1 cellular context compared by ENCODE assay signal in the genomic region with DNA sequence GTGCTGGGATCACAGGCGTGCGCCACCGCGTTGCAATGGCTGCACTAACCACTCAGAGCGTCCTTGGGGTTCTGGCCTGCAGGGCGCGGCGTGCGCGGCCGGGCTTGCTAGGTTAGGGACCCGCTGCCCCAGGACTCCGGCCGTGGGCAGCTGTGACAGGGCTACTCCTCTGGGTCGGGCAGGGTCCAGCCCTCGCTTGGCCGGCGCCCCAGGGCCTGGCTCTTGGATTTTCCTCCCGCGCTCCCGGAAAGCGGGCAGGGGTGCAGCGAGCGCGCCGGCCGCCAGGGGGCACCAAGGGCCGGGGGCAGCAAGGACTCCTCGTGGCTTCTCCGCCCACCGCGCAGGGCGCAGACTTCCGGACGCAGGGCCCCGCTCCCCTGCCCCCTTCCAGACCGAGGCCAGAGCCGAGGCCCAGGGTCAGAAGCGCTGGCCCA.
TF ChIP-seq lines count a peak whose summit lies in the region.

No MANE protein-coding gene starts in this region.

TF ChIP-seq in HepG2, 621 proteins besides CTCF, POLR2A, EP300 and RAD21 (continued from another document and continues in another):
- TF ChIP-seq, protein P1, sequence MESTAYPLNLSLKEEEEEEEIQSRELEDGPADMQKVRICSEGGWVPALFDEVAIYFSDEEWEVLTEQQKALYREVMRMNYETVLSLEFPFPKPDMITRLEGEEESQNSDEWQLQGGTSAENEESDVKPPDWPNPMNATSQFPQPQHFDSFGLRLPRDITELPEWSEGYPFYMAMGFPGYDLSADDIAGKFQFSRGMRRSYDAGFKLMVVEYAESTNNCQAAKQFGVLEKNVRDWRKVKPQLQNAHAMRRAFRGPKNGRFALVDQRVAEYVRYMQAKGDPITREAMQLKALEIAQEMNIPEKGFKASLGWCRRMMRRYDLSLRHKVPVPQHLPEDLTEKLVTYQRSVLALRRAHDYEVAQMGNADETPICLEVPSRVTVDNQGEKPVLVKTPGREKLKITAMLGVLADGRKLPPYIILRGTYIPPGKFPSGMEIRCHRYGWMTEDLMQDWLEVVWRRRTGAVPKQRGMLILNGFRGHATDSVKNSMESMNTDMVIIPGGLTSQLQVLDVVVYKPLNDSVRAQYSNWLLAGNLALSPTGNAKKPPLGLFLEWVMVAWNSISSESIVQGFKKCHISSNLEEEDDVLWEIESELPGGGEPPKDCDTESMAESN (CRISPR knock-in tag; conservative IDR thresholded peaks at IDR 0.05) = 0 out of 2 replicates have a peak, but pooled peaks have one; percentile 5
- TF ChIP-seq, protein P2, sequence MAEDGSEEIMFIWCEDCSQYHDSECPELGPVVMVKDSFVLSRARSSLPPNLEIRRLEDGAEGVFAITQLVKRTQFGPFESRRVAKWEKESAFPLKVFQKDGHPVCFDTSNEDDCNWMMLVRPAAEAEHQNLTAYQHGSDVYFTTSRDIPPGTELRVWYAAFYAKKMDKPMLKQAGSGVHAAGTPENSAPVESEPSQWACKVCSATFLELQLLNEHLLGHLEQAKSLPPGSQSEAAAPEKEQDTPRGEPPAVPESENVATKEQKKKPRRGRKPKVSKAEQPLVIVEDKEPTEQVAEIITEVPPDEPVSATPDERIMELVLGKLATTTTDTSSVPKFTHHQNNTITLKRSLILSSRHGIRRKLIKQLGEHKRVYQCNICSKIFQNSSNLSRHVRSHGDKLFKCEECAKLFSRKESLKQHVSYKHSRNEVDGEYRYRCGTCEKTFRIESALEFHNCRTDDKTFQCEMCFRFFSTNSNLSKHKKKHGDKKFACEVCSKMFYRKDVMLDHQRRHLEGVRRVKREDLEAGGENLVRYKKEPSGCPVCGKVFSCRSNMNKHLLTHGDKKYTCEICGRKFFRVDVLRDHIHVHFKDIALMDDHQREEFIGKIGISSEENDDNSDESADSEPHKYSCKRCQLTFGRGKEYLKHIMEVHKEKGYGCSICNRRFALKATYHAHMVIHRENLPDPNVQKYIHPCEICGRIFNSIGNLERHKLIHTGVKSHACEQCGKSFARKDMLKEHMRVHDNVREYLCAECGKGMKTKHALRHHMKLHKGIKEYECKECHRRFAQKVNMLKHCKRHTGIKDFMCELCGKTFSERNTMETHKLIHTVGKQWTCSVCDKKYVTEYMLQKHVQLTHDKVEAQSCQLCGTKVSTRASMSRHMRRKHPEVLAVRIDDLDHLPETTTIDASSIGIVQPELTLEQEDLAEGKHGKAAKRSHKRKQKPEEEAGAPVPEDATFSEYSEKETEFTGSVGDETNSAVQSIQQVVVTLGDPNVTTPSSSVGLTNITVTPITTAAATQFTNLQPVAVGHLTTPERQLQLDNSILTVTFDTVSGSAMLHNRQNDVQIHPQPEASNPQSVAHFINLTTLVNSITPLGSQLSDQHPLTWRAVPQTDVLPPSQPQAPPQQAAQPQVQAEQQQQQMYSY (CRISPR knock-in tag; IDR thresholded peaks at IDR 0.05) = no peak; the same call in 1 of the 2 replicates
- TF ChIP-seq ZFP37 (CRISPR knock-in tag; IDR thresholded peaks at IDR 0.05; ENCODE audit: borderline replicate concordance) (no peak), NFE2L2 (IDR thresholded peaks at IDR 0.05; ENCODE audit: low read length) (no peak), IRF2 (CRISPR knock-in tag; IDR thresholded peaks at IDR 0.05) (no peak), SMARCC2 (IDR thresholded peaks at IDR 0.05) (no peak), ZBTB7A (CRISPR knock-in tag; IDR thresholded peaks at IDR 0.05) (no peak), ZNF430 (CRISPR knock-in tag; IDR thresholded peaks at IDR 0.05) (0 out of 2 replicates have a peak, but pooled peaks have one; percentile 47), SRSF1 (optimal IDR thresholded peaks at IDR 0.05; ENCODE audit: low read depth, low read length) (no peak), ETV6 (CRISPR knock-in tag; conservative IDR thresholded peaks at IDR 0.05) (no peak; the same call in 1 of the 2 replicates), ZNF530 (CRISPR knock-in tag; IDR thresholded peaks at IDR 0.05; ENCODE audit: low read depth) (no peak), FOSL1 (CRISPR knock-in tag; IDR thresholded peaks at IDR 0.05; ENCODE audit: borderline replicate concordance) (no peak), DR1 (CRISPR knock-in tag; IDR thresholded peaks at IDR 0.05) (no peak), HOXA3 (CRISPR knock-in tag; IDR thresholded peaks at IDR 0.05) (peak; percentile 93), MEF2D (CRISPR knock-in tag; IDR thresholded peaks at IDR 0.05) (no peak), NFRKB (IDR thresholded peaks at IDR 0.05) (no peak), ZNF337 (CRISPR knock-in tag; IDR thresholded peaks at IDR 0.05; ENCODE audit: borderline replicate concordance, low read depth) (no peak), SOX6 (IDR thresholded peaks at IDR 0.05) (no peak), SOX6 (CRISPR knock-in tag; IDR thresholded peaks at IDR 0.05) (no peak), U2AF2 (IDR thresholded peaks at IDR 0.05; ENCODE audit: low read depth, low read length) (no peak), ZNF607 (CRISPR knock-in tag; IDR thresholded peaks at IDR 0.05; ENCODE audit: borderline replicate concordance) (no peak; the same call in 1 of the 2 replicates), TOE1 (CRISPR knock-in tag; IDR thresholded peaks at IDR 0.05) (no peak), ZNF432 (CRISPR knock-in tag; IDR thresholded peaks at IDR 0.05; ENCODE audit: borderline replicate concordance) (no peak), ZNF761 (CRISPR knock-in tag; conservative IDR thresholded peaks at IDR 0.05) (0 out of 2 replicates have a peak, but pooled peaks have one; percentile 26), HCFC1 (IDR thresholded peaks at IDR 0.05; ENCODE audit: low read depth, low read length) (no peak), ZNF224 (CRISPR knock-in tag; IDR thresholded peaks at IDR 0.05) (no peak), CBFB (CRISPR knock-in tag; IDR thresholded peaks at IDR 0.05) (0 out of 2 replicates have a peak, but pooled peaks have one; percentile 20), ZZZ3 (CRISPR knock-in tag; IDR thresholded peaks at IDR 0.05; ENCODE audit: borderline replicate concordance) (no peak)
- TF ChIP-seq, protein P3, sequence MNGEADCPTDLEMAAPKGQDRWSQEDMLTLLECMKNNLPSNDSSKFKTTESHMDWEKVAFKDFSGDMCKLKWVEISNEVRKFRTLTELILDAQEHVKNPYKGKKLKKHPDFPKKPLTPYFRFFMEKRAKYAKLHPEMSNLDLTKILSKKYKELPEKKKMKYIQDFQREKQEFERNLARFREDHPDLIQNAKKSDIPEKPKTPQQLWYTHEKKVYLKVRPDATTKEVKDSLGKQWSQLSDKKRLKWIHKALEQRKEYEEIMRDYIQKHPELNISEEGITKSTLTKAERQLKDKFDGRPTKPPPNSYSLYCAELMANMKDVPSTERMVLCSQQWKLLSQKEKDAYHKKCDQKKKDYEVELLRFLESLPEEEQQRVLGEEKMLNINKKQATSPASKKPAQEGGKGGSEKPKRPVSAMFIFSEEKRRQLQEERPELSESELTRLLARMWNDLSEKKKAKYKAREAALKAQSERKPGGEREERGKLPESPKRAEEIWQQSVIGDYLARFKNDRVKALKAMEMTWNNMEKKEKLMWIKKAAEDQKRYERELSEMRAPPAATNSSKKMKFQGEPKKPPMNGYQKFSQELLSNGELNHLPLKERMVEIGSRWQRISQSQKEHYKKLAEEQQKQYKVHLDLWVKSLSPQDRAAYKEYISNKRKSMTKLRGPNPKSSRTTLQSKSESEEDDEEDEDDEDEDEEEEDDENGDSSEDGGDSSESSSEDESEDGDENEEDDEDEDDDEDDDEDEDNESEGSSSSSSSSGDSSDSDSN (CRISPR knock-in tag; IDR thresholded peaks at IDR 0.05) = 0 out of 2 replicates have a peak, but pooled peaks have one; percentile 24
- TF ChIP-seq, protein P4, sequence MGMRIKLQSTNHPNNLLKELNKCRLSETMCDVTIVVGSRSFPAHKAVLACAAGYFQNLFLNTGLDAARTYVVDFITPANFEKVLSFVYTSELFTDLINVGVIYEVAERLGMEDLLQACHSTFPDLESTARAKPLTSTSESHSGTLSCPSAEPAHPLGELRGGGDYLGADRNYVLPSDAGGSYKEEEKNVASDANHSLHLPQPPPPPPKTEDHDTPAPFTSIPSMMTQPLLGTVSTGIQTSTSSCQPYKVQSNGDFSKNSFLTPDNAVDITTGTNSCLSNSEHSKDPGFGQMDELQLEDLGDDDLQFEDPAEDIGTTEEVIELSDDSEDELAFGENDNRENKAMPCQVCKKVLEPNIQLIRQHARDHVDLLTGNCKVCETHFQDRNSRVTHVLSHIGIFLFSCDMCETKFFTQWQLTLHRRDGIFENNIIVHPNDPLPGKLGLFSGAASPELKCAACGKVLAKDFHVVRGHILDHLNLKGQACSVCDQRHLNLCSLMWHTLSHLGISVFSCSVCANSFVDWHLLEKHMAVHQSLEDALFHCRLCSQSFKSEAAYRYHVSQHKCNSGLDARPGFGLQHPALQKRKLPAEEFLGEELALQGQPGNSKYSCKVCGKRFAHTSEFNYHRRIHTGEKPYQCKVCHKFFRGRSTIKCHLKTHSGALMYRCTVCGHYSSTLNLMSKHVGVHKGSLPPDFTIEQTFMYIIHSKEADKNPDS (CRISPR knock-in tag; IDR thresholded peaks at IDR 0.05) = no peak
- TF ChIP-seq, protein P5, sequence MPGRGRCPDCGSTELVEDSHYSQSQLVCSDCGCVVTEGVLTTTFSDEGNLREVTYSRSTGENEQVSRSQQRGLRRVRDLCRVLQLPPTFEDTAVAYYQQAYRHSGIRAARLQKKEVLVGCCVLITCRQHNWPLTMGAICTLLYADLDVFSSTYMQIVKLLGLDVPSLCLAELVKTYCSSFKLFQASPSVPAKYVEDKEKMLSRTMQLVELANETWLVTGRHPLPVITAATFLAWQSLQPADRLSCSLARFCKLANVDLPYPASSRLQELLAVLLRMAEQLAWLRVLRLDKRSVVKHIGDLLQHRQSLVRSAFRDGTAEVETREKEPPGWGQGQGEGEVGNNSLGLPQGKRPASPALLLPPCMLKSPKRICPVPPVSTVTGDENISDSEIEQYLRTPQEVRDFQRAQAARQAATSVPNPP (CRISPR knock-in tag; IDR thresholded peaks at IDR 0.05) = no peak
- TF ChIP-seq, protein P6, sequence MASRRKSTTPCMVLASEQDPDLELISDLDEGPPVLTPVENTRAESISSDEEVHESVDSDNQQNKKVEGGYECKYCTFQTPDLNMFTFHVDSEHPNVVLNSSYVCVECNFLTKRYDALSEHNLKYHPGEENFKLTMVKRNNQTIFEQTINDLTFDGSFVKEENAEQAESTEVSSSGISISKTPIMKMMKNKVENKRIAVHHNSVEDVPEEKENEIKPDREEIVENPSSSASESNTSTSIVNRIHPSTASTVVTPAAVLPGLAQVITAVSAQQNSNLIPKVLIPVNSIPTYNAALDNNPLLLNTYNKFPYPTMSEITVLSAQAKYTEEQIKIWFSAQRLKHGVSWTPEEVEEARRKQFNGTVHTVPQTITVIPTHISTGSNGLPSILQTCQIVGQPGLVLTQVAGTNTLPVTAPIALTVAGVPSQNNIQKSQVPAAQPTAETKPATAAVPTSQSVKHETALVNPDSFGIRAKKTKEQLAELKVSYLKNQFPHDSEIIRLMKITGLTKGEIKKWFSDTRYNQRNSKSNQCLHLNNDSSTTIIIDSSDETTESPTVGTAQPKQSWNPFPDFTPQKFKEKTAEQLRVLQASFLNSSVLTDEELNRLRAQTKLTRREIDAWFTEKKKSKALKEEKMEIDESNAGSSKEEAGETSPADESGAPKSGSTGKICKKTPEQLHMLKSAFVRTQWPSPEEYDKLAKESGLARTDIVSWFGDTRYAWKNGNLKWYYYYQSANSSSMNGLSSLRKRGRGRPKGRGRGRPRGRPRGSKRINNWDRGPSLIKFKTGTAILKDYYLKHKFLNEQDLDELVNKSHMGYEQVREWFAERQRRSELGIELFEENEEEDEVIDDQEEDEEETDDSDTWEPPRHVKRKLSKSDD (CRISPR knock-in tag; IDR thresholded peaks at IDR 0.05; ENCODE audit: low read depth) = peak; percentile 89
- TF ChIP-seq, protein P7, sequence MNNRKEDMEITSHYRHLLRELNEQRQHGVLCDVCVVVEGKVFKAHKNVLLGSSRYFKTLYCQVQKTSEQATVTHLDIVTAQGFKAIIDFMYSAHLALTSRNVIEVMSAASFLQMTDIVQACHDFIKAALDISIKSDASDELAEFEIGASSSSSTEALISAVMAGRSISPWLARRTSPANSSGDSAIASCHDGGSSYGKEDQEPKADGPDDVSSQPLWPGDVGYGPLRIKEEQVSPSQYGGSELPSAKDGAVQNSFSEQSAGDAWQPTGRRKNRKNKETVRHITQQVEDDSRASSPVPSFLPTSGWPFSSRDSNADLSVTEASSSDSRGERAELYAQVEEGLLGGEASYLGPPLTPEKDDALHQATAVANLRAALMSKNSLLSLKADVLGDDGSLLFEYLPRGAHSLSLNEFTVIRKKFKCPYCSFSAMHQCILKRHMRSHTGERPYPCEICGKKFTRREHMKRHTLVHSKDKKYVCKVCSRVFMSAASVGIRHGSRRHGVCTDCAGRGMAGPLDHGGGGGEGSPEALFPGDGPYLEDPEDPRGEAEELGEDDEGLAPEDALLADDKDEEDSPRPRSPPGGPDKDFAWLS (CRISPR knock-in tag; IDR thresholded peaks at IDR 0.05; ENCODE audit: borderline replicate concordance) = no peak
- TF ChIP-seq, protein P8, sequence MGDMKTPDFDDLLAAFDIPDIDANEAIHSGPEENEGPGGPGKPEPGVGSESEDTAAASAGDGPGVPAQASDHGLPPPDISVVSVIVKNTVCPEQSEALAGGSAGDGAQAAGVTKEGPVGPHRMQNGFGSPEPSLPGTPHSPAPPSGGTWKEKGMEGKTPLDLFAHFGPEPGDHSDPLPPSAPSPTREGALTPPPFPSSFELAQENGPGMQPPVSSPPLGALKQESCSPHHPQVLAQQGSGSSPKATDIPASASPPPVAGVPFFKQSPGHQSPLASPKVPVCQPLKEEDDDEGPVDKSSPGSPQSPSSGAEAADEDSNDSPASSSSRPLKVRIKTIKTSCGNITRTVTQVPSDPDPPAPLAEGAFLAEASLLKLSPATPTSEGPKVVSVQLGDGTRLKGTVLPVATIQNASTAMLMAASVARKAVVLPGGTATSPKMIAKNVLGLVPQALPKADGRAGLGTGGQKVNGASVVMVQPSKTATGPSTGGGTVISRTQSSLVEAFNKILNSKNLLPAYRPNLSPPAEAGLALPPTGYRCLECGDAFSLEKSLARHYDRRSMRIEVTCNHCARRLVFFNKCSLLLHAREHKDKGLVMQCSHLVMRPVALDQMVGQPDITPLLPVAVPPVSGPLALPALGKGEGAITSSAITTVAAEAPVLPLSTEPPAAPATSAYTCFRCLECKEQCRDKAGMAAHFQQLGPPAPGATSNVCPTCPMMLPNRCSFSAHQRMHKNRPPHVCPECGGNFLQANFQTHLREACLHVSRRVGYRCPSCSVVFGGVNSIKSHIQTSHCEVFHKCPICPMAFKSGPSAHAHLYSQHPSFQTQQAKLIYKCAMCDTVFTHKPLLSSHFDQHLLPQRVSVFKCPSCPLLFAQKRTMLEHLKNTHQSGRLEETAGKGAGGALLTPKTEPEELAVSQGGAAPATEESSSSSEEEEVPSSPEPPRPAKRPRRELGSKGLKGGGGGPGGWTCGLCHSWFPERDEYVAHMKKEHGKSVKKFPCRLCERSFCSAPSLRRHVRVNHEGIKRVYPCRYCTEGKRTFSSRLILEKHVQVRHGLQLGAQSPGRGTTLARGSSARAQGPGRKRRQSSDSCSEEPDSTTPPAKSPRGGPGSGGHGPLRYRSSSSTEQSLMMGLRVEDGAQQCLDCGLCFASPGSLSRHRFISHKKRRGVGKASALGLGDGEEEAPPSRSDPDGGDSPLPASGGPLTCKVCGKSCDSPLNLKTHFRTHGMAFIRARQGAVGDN (CRISPR knock-in tag; IDR thresholded peaks at IDR 0.05) = peak; percentile 51; the same call in 1 of the 2 replicates
